11 cellular contexts compared by ENCODE assay signal in genomic region chr1:171983584-171983983, GRCh38.
DNase-seq lines count a peak whose midpoint lies in the region; ATAC-seq and TF ChIP-seq lines count a peak whose summit lies in the region.
"Had no signal": no experiment of that assay in that cellular context is flagged by ENCODE, and none has a peak within 500 bp of the region (broad histone marks: within the 10 kb centered on the region; RNA-seq: fewer than 3 reads in every experiment).

No MANE protein-coding gene starts in this region.

- DNase-seq in NCI-H1694 (lab: John Stamatoyannopoulos, UW) (peak; percentile 18), NCI-H1694 treated with DMSO at 0.1 percent for 48 hours (lab: John Stamatoyannopoulos, UW) (no peak), NCI-H460 (ENCODE audit: extremely low read depth, low read depth) (peak; percentile 6), endodermal cell (no peak), sciatic nerve (ENCODE audit: low spot score) (no peak), GM19240 (ENCODE audit: insufficient read length, low spot score) (no peak), T-helper 9 cell (no peak), NCI-H1092 (lab: John Stamatoyannopoulos, UW) (no peak)
- DNase-seq: naive B cell had no signal

- ATAC-seq in sciatic nerve: peak; percentile 26

- H3K9ac ChIP-seq in endodermal cell (ENCODE audit: extremely low read depth, low read length, poor library complexity, severe bottlenecking): no peak overlapping the region

- H3K36me3 Mint-ChIP-seq in endodermal cell (ENCODE audit: low read depth): no peaks in the 10 kb centered on the region

- H3K4me1 Mint-ChIP-seq in endodermal cell: peaks cover 7% of the 10 kb centered on the region
- H3K4me1 Mint-ChIP-seq: B cell had no signal

- no peaks in the 10 kb centered on the region for H3K27me3 Mint-ChIP-seq in endodermal cell (ENCODE audit: insufficient read depth)

- no peaks in the 10 kb centered on the region for H3K36me3 ChIP-seq in endodermal cell (ENCODE audit: control insufficient read depth, insufficient read depth, low read length)
- H3K36me3 ChIP-seq: Peyer's patch had no signal

- intact Hi-C loops in sciatic nerve (cut with DNase I): no loop called here

- no peak overlapping the region for H3K4me3 ChIP-seq in endodermal cell (ENCODE audit: low read length)
- H3K4me3 ChIP-seq: Peyer's patch had no signal

- H3K4me3 Mint-ChIP-seq in endodermal cell: no peak overlapping the region
- H3K4me3 Mint-ChIP-seq: B cell, naive B cell had no signal

- H3K4me1 ChIP-seq in endodermal cell (ENCODE audit: control insufficient read depth, insufficient read depth, low read length): no peaks in the 10 kb centered on the region
- H3K4me1 ChIP-seq: Peyer's patch had no signal

- no peak overlapping the region for H3K27ac Mint-ChIP-seq in endodermal cell
- H3K27ac Mint-ChIP-seq: B cell, naive B cell had no signal

- no peak overlapping the region for H3K27ac ChIP-seq in endodermal cell (ENCODE audit: low read depth, low read length)
- H3K27ac ChIP-seq: Peyer's patch had no signal

- no peaks in the 10 kb centered on the region for H3K9me3 ChIP-seq in endodermal cell (ENCODE audit: control insufficient read depth, low read length)
- H3K9me3 ChIP-seq: Peyer's patch had no signal

- WGBS in endodermal cell (ENCODE audit: insufficient coverage in 1 of 2, insufficient read length in 1 of 2), 2 experiments: 90 to 100% methylated on average over 1 of the region's 1 CpG

- peak; percentile 35 for TF ChIP-seq CTCF in endodermal cell (conservative IDR thresholded peaks at IDR 0.05)

- no peaks in the 10 kb centered on the region for H3K27me3 ChIP-seq in endodermal cell (ENCODE audit: control insufficient read depth, insufficient read depth, low read length, poor library complexity, severe bottlenecking)
- H3K27me3 ChIP-seq: Peyer's patch had no signal

- no peaks in the 10 kb centered on the region for H3K9me3 Mint-ChIP-seq in endodermal cell
- H3K9me3 Mint-ChIP-seq: naive B cell had no signal

Comparison
In these comparisons a context has a peak if more than half of its experiments do, and no peak if none do; other contexts are left out.
1. DNase-seq: peak in NCI-H1694 (single experiment) and NCI-H460 (single experiment); none in NCI-H1694 treated with DMSO at 0.1 percent for 48 hours (single experiment), endodermal cell (single experiment), sciatic nerve (single experiment), GM19240 (single experiment), T-helper 9 cell (single experiment) and NCI-H1092 (single experiment).